11 cellular contexts compared by ENCODE assay signal in genomic region chr14:23181453-23181852, GRCh38. TPM values are rescaled to one million over a fixed set of nuclear protein-coding genes. Genes with fewer than 3 reads are reported as not detected.
A peak's percentile ranks its signal among the peaks of the same experiment; 100 is the strongest.
DNase-seq lines count a peak whose midpoint lies in the region; ATAC-seq, FAIRE-seq and TF ChIP-seq lines count a peak whose summit lies in the region.
"Had no signal": no experiment of that assay in that cellular context is flagged by ENCODE, and none has a peak within 500 bp of the region (broad histone marks: within the 10 kb centered on the region; RNA-seq: fewer than 3 reads in every experiment).

No MANE protein-coding gene starts in this region.

- no peak for TF ChIP-seq EP300 in gastroesophageal sphincter (IDR thresholded peaks at IDR 0.05)
- no peak for TF ChIP-seq EP300 in ovary (IDR thresholded peaks at IDR 0.05)

- POLR2A ChIA-PET in CD4-positive, alpha-beta memory T cell (lab: Charles Lee; ENCODE audit: partially characterized antibody): interaction anchor here (1.2 to 2.9 kb wide), 2 partner anchors 60 to 61 kb away, joined by 4 to 9 read pairs; no protein-coding TSS in a partner anchor

- FAIRE-seq in urothelium cell line (lab: Jason Lieb, UNC): no peak

- no peaks in the 10 kb centered on the region for H3K9me3 Mint-ChIP-seq in CD4-positive, alpha-beta memory T cell
- H3K9me3 Mint-ChIP-seq: T-helper 1 cell treated with Interleukin-12 subunit alpha and Interleukin-12 subunit beta and Interleukin-4 antibody, amounts not matched to agents 30 μg/mL and 1 μg/mL, for 36 hours had no signal

- ATAC-seq in gastroesophageal sphincter (no peak), HG02571 (IDR thresholded peaks at IDR 0.05; ENCODE audit: unreplicated experiment) (no peak)

- H3K27ac Mint-ChIP-seq in CD4-positive, alpha-beta memory T cell: no peak overlapping the region
- H3K27ac Mint-ChIP-seq: T-helper 1 cell treated with Interleukin-12 subunit alpha and Interleukin-12 subunit beta and Interleukin-4 antibody, amounts not matched to agents 30 μg/mL and 1 μg/mL, for 36 hours had no signal

- DNase-seq in CD4-positive, alpha-beta memory T cell: no peak
- DNase-seq in adipocyte (ENCODE audit: low read depth): no peak
- no peak for DNase-seq in ovary
- no peak for DNase-seq in urothelium cell line (ENCODE audit: low spot score)
- no peak for DNase-seq in activated effector memory CD4-positive, alpha-beta T cell treated with anti-CD3 and anti-CD28 coated beads, Interleukin-2, amount 50 U/mL, for 16 hours
- no peak for DNase-seq in NCI-H2107 (lab: John Stamatoyannopoulos, UW)
- DNase-seq: activated gamma-delta T cell, NCI-H2081 had no signal

- intact Hi-C loops in CD4-positive, alpha-beta memory T cell (cut with micrococcal nuclease): no loop called here
- intact Hi-C loops in ovary (cut with DNase I): no loop called here

- no peak for TF ChIP-seq CTCF in gastroesophageal sphincter (IDR thresholded peaks at IDR 0.05)
- TF ChIP-seq CTCF in ovary (IDR thresholded peaks at IDR 0.05): no peak

- H3K4me1 Mint-ChIP-seq in CD4-positive, alpha-beta memory T cell: peaks cover 0 to 8% (median 0%) of the 10 kb centered on the region in 4 donors

- peaks cover 15% of the 10 kb centered on the region for H3K27me3 ChIP-seq in CD4-positive, alpha-beta memory T cell (ENCODE audit: insufficient read depth, low read length)
- peaks cover 4% of the 10 kb centered on the region for H3K27me3 ChIP-seq in adipocyte (replicated peaks; ENCODE audit: control insufficient read depth, insufficient read depth, low read length)
- H3K27me3 ChIP-seq in gastroesophageal sphincter: no peaks in the 10 kb centered on the region
- H3K27me3 ChIP-seq in ovary: no peaks in the 10 kb centered on the region

- no peaks in the 10 kb centered on the region for H3K36me3 ChIP-seq in CD4-positive, alpha-beta memory T cell (ENCODE audit: insufficient read depth, low read length)
- no peaks in the 10 kb centered on the region for H3K36me3 ChIP-seq in adipocyte (ENCODE audit: control insufficient read depth, insufficient read depth, low read length, severe bottlenecking)
- no peaks in the 10 kb centered on the region for H3K36me3 ChIP-seq in gastroesophageal sphincter
- no peaks in the 10 kb centered on the region for H3K36me3 ChIP-seq in ovary

- no peak overlapping the region for H3K9ac ChIP-seq in adipocyte (ENCODE audit: low read length)

- peaks cover 20 to 25% of the 10 kb centered on the region in 2 donors for H3K27me3 Mint-ChIP-seq in CD4-positive, alpha-beta memory T cell

- peak overlapping the region in 5 of 8 donors; percentile 17 to 61 (median 33) for H3K4me3 Mint-ChIP-seq in CD4-positive, alpha-beta memory T cell
- H3K4me3 Mint-ChIP-seq: T-helper 1 cell treated with Interleukin-12 subunit alpha and Interleukin-12 subunit beta and Interleukin-4 antibody, amounts not matched to agents 30 μg/mL and 1 μg/mL, for 36 hours had no signal

- H3K9me3 ChIP-seq in CD4-positive, alpha-beta memory T cell (ENCODE audit: control insufficient read depth in 1 of 2, low read length in 2 of 2): no peaks in the 10 kb centered on the region
- H3K9me3 ChIP-seq in adipocyte (ENCODE audit: control insufficient read depth, low read length) (no peaks in the 10 kb centered on the region), gastroesophageal sphincter (no peaks in the 10 kb centered on the region), ovary (no peaks in the 10 kb centered on the region)

- H3K4me1 ChIP-seq in CD4-positive, alpha-beta memory T cell (ENCODE audit: insufficient read depth, low read length): peaks cover 16% of the 10 kb centered on the region
- H3K4me1 ChIP-seq in adipocyte (ENCODE audit: control insufficient read depth, insufficient read depth, low read length) (peaks cover 39% of the 10 kb centered on the region), gastroesophageal sphincter (peaks cover 0 to 62% (median 0%) of the 10 kb centered on the region in 3 donors), ovary (ENCODE audit: insufficient read depth) (peaks cover 2% of the 10 kb centered on the region)

- TF ChIP-seq POLR2A in gastroesophageal sphincter (IDR thresholded peaks at IDR 0.05) (no peak), ovary (IDR thresholded peaks at IDR 0.05) (no peak)

- 58 to 70% methylated on average over 2 to 3 of the region's 3 CpGs for WGBS in gastroesophageal sphincter (ENCODE audit: low coverage in 1 of 2), 2 donors
- WGBS in ovary, 3 donors: 22 to 30% (median 29%) methylated on average over 3 of the region's 3 CpGs

- no peak overlapping the region for H3K4me3 ChIP-seq in CD4-positive, alpha-beta memory T cell (ENCODE audit: low read length in 2 of 2)
- H3K4me3 ChIP-seq in adipocyte (ENCODE audit: low read length): peak overlapping the region; percentile 86
- H3K4me3 ChIP-seq in gastroesophageal sphincter: peak overlapping the region; percentile 46 to 59
- H3K4me3 ChIP-seq in ovary: peak overlapping the region; percentile 67

- CTCF ChIA-PET in CD4-positive, alpha-beta memory T cell (lab: Charles Lee; ENCODE audit: partially characterized antibody): interaction anchor here (1.2 to 9.9 kb wide), 5 partner anchors 9 to 113 kb away, joined by 4 to 151 read pairs (median 5); partner anchors contain the start of gene CEBPE

- H3K27ac ChIP-seq in CD4-positive, alpha-beta memory T cell (ENCODE audit: low read depth, low read length): no peak overlapping the region
- H3K27ac ChIP-seq in gastroesophageal sphincter (peak overlapping the region in 2 of 4 donors; percentile 70 to 78), ovary (no peak overlapping the region)

- no peaks in the 10 kb centered on the region for H3K36me3 Mint-ChIP-seq in CD4-positive, alpha-beta memory T cell

RNA-seq across cellular contexts. Expression of gene SLC7A8, which starts 2.0 kb away (rescaled TPM):
- total RNA-seq in CD4-positive, alpha-beta memory T cell: 1 to 10 TPM; 2.4 to 4.1 TPM
- under 1 TPM; 0.56 to 0.62 TPM for polyA plus RNA-seq in CD4-positive, alpha-beta memory T cell
- total RNA-seq in gastroesophageal sphincter: 10 to 100 TPM; 21.6 to 56.7 (median 32.2) TPM
- total RNA-seq in ovary: 100 to 1,000 TPM in 3 of 7 donors, 10 to 100 TPM in 4; 51.1 to 161 (median 95.4) TPM
- 100 to 1,000 TPM in 1 of 2 donors, 10 to 100 TPM in 1; 45.9 to 104 TPM for polyA plus RNA-seq in ovary

RNA-seq across cellular contexts. Expression of gene RNF212B, which starts 56.3 kb away (rescaled TPM):
- total RNA-seq in CD4-positive, alpha-beta memory T cell: not detected
- not detected for polyA plus RNA-seq in CD4-positive, alpha-beta memory T cell
- total RNA-seq in gastroesophageal sphincter (not detected), ovary (not detected)
- polyA plus RNA-seq in ovary: not detected

Comparison
In these comparisons a context has a peak if more than half of its experiments do, and no peak if none do; other contexts are left out.
1. H3K4me3 ChIP-seq: peak in adipocyte (single experiment), gastroesophageal sphincter (2 of 2) and ovary (single experiment); none in CD4-positive, alpha-beta memory T cell (0 of 2).
2. RNA of gene SLC7A8, which starts 2.0 kb away (total RNA-seq): 51.1 to 161 TPM in ovary and 21.6 to 56.7 TPM in gastroesophageal sphincter; 2.4 to 4.1 TPM in CD4-positive, alpha-beta memory T cell; every median in the first group is over 4 times any median in the second.